ENCODE assay signal across 19 cellular contexts in genomic region chr11:109937968-109938367, GRCh38.
"Had no signal": no experiment of that assay in that cellular context is flagged by ENCODE, and none has a peak within 500 bp of the region (broad histone marks: within the 10 kb centered on the region; RNA-seq: fewer than 3 reads in every experiment).

No MANE protein-coding gene starts in this region.

- H3K4me1 ChIP-seq: thyroid gland, upper lobe of left lung, uterus had no signal

- H3K27ac Mint-ChIP-seq: naive thymus-derived CD4-positive, alpha-beta T cell had no signal

- H2AFZ ChIP-seq: hepatocyte had no signal

- H3K36me3 Mint-ChIP-seq: naive thymus-derived CD4-positive, alpha-beta T cell had no signal

- H3K4me1 Mint-ChIP-seq: naive thymus-derived CD4-positive, alpha-beta T cell had no signal

- H3K27me3 ChIP-seq: dorsolateral prefrontal cortex, hepatocyte, ovary, thyroid gland, upper lobe of left lung, uterus had no signal

- H3K4me3 ChIP-seq: coronary artery, dorsolateral prefrontal cortex, hepatocyte, lung, ovary, thyroid gland, upper lobe of left lung, uterus had no signal

- H3K9me3 ChIP-seq: ovary, thyroid gland, upper lobe of left lung, uterus had no signal

- H3K79me2 ChIP-seq: hepatocyte had no signal

- H3K4me2 ChIP-seq: hepatocyte had no signal

- DNase-seq: dorsolateral prefrontal cortex; effector CD8-positive, alpha-beta T cell; foreskin melanocyte; head of caudate nucleus; left colon; left ventricle myocardium superior; naive thymus-derived CD4-positive, alpha-beta T cell; nucleus accumbens; ovary; right cardiac atrium; small intestine; stimulated activated CD4-positive, alpha-beta T cell treated with anti-CD3 and anti-CD28 coated beads, Interleukin-12 subunit alpha, Interleukin-12 subunit beta, amount 100 ng/mL, for 4 hours; stimulated activated naive CD4-positive, alpha-beta T cell treated with Interleukin-2 at 50 U/mL for 16 hours; thyroid gland; upper lobe of left lung; uterus had no signal

- FAIRE-seq: small intestine had no signal

- H3K27ac ChIP-seq: coronary artery, dorsolateral prefrontal cortex, hepatocyte, ovary, thyroid gland, upper lobe of left lung, uterus had no signal

- ATAC-seq: left colon; left ventricle myocardium superior; naive thymus-derived CD4-positive, alpha-beta T cell; right cardiac atrium had no signal

- H3K36me3 ChIP-seq: ovary, thyroid gland, upper lobe of left lung, uterus had no signal

- H3K4me3 Mint-ChIP-seq: naive thymus-derived CD4-positive, alpha-beta T cell had no signal
